ENCODE assay signal across 2 cellular contexts in the genomic region with DNA sequence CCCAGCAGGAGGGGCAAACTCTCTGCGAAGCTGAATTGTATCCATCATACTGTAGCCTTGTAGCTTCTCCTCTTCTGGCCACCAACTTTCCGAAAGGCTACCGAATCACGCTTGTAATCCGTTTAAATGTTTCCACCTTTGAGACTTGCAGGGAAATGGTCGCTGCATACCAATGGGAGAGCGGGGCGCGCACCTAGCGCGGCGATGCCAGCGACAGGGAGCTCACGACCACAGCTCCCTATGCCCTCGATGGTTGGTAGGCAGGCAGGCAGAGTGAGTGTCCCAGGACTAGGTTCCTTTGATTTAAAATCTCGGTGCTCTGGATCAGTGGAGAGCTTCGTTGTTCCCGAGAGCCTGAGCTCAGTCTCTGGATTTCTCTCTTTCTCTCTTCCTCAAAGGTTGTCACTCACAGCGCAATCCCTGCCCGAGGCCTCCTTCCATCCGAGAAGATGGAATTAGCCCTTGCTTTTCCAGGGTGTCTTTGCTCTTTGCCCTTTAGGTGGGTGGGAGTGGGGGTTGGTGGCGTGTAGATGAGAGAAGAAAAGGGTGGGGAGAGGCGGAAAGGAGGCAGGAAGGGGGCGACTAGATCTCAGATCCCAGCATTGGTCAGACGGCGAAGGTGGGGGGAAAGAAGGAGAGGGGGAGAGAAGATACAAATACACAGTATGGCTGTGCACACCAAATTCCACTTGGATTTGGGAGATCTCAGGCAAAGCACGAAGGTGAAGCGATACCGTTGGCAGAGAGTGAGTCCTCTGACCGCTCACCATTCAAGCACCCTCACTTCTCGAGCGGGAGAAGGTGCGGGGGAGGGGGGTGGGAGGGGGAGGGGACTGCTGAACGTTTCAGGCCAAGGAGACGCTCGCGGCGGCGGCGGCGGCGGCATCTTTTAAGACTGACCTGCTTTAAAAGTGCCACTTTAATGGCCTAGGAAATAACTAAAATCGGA.
TF ChIP-seq lines count a peak whose summit lies in the region.

Gene SLITRK3 (minus strand): TSS at position 757 of the 949 bp plus-strand sequence. CDS start 5,554 bp downstream, outside the sequence.

TF ChIP-seq in IMR-90, 13 proteins besides CTCF, POLR2A, EP300 and RAD21:
- no peak for TF ChIP-seq RCOR1 (IDR thresholded peaks at IDR 0.05; ENCODE audit: insufficient replicate concordance, low read length)
- no peak for TF ChIP-seq CEBPB (IDR thresholded peaks at IDR 0.05; ENCODE audit: low read depth, low read length)
- no peak for TF ChIP-seq MXI1 (IDR thresholded peaks at IDR 0.05; ENCODE audit: borderline replicate concordance, low read depth, low read length)
- TF ChIP-seq FOS (IDR thresholded peaks at IDR 0.05; ENCODE audit: low read depth, low read length): no peak
- TF ChIP-seq BHLHE40 (IDR thresholded peaks at IDR 0.05; ENCODE audit: low read depth, low read length): no peak
- TF ChIP-seq, protein P1, sequence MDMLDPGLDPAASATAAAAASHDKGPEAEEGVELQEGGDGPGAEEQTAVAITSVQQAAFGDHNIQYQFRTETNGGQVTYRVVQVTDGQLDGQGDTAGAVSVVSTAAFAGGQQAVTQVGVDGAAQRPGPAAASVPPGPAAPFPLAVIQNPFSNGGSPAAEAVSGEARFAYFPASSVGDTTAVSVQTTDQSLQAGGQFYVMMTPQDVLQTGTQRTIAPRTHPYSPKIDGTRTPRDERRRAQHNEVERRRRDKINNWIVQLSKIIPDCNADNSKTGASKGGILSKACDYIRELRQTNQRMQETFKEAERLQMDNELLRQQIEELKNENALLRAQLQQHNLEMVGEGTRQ (IDR thresholded peaks at IDR 0.05; ENCODE audit: low read depth, low read length): no peak
- no peak for TF ChIP-seq SMC3 (IDR thresholded peaks at IDR 0.05; ENCODE audit: low read depth, low read length)
- TF ChIP-seq MAZ (IDR thresholded peaks at IDR 0.05; ENCODE audit: borderline replicate concordance, low read depth, low read length): no peak
- TF ChIP-seq, protein P2, sequence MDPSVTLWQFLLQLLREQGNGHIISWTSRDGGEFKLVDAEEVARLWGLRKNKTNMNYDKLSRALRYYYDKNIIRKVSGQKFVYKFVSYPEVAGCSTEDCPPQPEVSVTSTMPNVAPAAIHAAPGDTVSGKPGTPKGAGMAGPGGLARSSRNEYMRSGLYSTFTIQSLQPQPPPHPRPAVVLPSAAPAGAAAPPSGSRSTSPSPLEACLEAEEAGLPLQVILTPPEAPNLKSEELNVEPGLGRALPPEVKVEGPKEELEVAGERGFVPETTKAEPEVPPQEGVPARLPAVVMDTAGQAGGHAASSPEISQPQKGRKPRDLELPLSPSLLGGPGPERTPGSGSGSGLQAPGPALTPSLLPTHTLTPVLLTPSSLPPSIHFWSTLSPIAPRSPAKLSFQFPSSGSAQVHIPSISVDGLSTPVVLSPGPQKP (IDR thresholded peaks at IDR 0.05; ENCODE audit: borderline replicate concordance, low read depth, low read length): no peak
- TF ChIP-seq RFX5 (IDR thresholded peaks at IDR 0.05; ENCODE audit: low read depth, low read length): no peak
- TF ChIP-seq CHD1 (IDR thresholded peaks at IDR 0.05; ENCODE audit: low read depth, low read length): no peak
- TF ChIP-seq MAFK (IDR thresholded peaks at IDR 0.05; ENCODE audit: low read depth, low read length): no peak
- no peak for TF ChIP-seq NFE2L2 (IDR thresholded peaks at IDR 0.05; ENCODE audit: low read depth, low read length)
TF ChIP-seq in IMR-90: peak in this region for 0.

TF ChIP-seq in H1, 55 proteins besides CTCF, POLR2A, EP300 and RAD21:
- TF ChIP-seq SUZ12 (IDR thresholded peaks at IDR 0.05; ENCODE audit: low read length): peak; percentile 29; the same call in 1 of the 2 replicates
- TF ChIP-seq CEBPB (IDR thresholded peaks at IDR 0.05; ENCODE audit: low read depth, low read length): no peak
- no peak for TF ChIP-seq GABPA (IDR thresholded peaks at IDR 0.05; ENCODE audit: borderline replicate concordance, insufficient read depth, low read length)
- peak; percentile 70 for TF ChIP-seq ASH2L (IDR thresholded peaks at IDR 0.05; ENCODE audit: low read length)
- peak; percentile 42; the same call in 1 of the 2 replicates for TF ChIP-seq CREB1 (IDR thresholded peaks at IDR 0.05)
- peak; percentile 41 for TF ChIP-seq EZH2 (IDR thresholded peaks at IDR 0.05; ENCODE audit: low read depth, low read length, severe bottlenecking)
- peak; percentile 20; the same call in 1 of the 2 replicates for TF ChIP-seq RBBP5 (IDR thresholded peaks at IDR 0.05; ENCODE audit: borderline replicate concordance, low read depth, low read length)
- peak; percentile 95 for TF ChIP-seq KDM4A (IDR thresholded peaks at IDR 0.05; ENCODE audit: low read depth, low read length, severe bottlenecking)
